Comparison of ENCODE assay signal across 15 cellular contexts in the genomic region with DNA sequence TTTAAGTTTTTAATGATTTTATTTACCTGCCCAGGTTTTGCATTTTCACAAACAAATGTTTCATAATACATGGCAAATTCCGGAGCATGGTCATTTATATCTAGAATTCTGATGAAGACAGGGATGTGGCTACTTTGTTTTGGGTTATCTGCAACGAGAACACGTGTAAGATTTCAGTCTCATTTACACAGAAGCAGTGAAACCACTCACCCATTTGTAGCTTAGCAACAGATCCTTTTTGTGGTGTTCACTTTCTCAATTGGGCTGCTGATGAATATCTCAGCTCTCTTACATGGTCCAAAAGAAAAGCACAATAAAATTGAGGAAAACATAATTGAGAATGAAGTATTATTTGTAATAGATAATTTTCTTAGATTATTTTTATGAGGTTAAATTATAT.
DNase-seq lines count a peak whose midpoint lies in the region; ATAC-seq lines count a peak whose summit lies in the region.
"Had no signal": no experiment of that assay in that cellular context is flagged by ENCODE, and none has a peak within 500 bp of the region (broad histone marks: within the 10 kb centered on the region; RNA-seq: fewer than 3 reads in every experiment).

No MANE protein-coding gene starts in this region.

- DNase-seq in SHP77 (lab: John Stamatoyannopoulos, UW) = peak; percentile 26 to 42
- no peak for DNase-seq in SHP77 treated with DMSO at 0.1 percent for 48 hours (lab: John Stamatoyannopoulos, UW)
- DNase-seq in NCI-H2029 treated with DMSO at 0.1 percent for 48 hours (lab: John Stamatoyannopoulos, UW) = peak; percentile 45
- peak; percentile 61 for DNase-seq in NCI-H774 (lab: John Stamatoyannopoulos, UW)
- no peak for DNase-seq in activated CD8-positive, alpha-beta memory T cell treated with anti-CD3 and anti-CD28 coated beads, Interleukin-2, amount 50 U/mL, for 48 hours
- no peak for DNase-seq in cerebellum (ENCODE audit: low spot score)
- DNase-seq: activated B cell treated with CpG ODN at 0.5 μM for 24 hours, left ventricle myocardium superior, posterior cingulate gyrus, Right ventricle myocardium superior, T-helper 17 cell had no signal

- no peak for ATAC-seq in HG03342 (IDR thresholded peaks at IDR 0.05; ENCODE audit: unreplicated experiment)
- ATAC-seq in HG03108 (IDR thresholded peaks at IDR 0.05; ENCODE audit: unreplicated experiment) = no peak
- ATAC-seq: A549, esophagus mucosa, left ventricle myocardium superior, T-helper 17 cell had no signal

Comparison
In these comparisons a context has a peak if more than half of its experiments do, and no peak if none do; other contexts are left out.
1. DNase-seq: peak in SHP77 (2 of 2), NCI-H2029 treated with DMSO at 0.1 percent for 48 hours (single experiment) and NCI-H774 (single experiment); none in SHP77 treated with DMSO at 0.1 percent for 48 hours (single experiment), activated CD8-positive, alpha-beta memory T cell treated with anti-CD3 and anti-CD28 coated beads, Interleukin-2, amount 50 U/mL, for 48 hours (single experiment) and cerebellum (single experiment).